1 cellular context compared by ENCODE assay signal in the genomic region with DNA sequence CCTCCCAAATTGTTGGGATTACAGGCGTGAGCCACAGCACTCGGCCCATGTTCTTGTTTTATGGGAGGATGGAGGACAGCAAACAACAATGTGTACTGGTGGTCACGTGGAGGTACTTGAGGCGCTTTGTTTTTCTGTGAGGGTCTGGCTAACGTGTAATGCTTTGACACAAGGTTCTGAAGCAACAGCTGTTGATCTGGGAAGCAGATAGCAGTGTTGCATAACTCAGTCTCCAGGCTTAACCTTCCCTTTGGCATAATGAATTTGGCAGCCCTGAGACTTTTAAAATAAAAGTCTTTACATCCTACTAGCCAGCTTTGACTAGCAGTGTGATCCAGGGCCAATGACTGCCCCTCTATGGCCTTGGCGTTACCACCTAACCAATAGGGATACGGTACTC.
TF ChIP-seq lines count a peak whose summit lies in the region.

No MANE protein-coding gene starts in this region.

TF ChIP-seq in WTC11, 78 proteins besides CTCF, POLR2A, EP300 and RAD21 (continued from another document):
- TF ChIP-seq, protein P1, sequence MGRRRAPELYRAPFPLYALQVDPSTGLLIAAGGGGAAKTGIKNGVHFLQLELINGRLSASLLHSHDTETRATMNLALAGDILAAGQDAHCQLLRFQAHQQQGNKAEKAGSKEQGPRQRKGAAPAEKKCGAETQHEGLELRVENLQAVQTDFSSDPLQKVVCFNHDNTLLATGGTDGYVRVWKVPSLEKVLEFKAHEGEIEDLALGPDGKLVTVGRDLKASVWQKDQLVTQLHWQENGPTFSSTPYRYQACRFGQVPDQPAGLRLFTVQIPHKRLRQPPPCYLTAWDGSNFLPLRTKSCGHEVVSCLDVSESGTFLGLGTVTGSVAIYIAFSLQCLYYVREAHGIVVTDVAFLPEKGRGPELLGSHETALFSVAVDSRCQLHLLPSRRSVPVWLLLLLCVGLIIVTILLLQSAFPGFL (CRISPR knock-in tag; IDR thresholded peaks at IDR 0.05; ENCODE audit: borderline replicate concordance): no peak
- TF ChIP-seq MXD4 (CRISPR knock-in tag; IDR thresholded peaks at IDR 0.05; ENCODE audit: borderline replicate concordance): no peak
- TF ChIP-seq, protein P2, sequence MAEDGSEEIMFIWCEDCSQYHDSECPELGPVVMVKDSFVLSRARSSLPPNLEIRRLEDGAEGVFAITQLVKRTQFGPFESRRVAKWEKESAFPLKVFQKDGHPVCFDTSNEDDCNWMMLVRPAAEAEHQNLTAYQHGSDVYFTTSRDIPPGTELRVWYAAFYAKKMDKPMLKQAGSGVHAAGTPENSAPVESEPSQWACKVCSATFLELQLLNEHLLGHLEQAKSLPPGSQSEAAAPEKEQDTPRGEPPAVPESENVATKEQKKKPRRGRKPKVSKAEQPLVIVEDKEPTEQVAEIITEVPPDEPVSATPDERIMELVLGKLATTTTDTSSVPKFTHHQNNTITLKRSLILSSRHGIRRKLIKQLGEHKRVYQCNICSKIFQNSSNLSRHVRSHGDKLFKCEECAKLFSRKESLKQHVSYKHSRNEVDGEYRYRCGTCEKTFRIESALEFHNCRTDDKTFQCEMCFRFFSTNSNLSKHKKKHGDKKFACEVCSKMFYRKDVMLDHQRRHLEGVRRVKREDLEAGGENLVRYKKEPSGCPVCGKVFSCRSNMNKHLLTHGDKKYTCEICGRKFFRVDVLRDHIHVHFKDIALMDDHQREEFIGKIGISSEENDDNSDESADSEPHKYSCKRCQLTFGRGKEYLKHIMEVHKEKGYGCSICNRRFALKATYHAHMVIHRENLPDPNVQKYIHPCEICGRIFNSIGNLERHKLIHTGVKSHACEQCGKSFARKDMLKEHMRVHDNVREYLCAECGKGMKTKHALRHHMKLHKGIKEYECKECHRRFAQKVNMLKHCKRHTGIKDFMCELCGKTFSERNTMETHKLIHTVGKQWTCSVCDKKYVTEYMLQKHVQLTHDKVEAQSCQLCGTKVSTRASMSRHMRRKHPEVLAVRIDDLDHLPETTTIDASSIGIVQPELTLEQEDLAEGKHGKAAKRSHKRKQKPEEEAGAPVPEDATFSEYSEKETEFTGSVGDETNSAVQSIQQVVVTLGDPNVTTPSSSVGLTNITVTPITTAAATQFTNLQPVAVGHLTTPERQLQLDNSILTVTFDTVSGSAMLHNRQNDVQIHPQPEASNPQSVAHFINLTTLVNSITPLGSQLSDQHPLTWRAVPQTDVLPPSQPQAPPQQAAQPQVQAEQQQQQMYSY (CRISPR knock-in tag; IDR thresholded peaks at IDR 0.05): no peak
TF ChIP-seq in WTC11: peak in this region for 0.
